In the genomic region with DNA sequence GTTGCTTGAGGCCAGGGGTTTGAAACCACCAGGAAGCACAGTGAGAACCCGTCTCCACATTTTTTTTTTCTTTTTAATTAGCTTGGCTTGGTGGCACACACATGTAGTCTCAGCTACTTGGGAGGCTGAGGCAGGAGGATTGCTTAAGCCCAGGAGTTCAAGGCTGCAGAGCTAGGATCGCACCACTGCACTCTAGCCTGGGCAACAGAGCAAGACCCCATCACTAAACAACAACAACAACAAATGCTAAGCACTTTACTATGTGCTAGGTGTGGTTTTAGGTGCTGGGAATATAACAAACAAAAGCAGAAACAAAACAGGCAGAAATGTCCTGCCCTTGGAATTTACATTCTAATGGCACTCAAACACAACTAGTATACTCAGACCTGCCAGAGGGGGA, we compare ENCODE assay signal across 42 cellular contexts. TPM values are rescaled to one million over a fixed set of nuclear protein-coding genes. Genes with fewer than 3 reads are reported as not detected.
A peak's percentile ranks its signal among the peaks of the same experiment; 100 is the strongest.
DNase-seq lines count a peak whose midpoint lies in the region; ATAC-seq, FAIRE-seq and TF ChIP-seq lines count a peak whose summit lies in the region.
"Had no signal": no experiment of that assay in that cellular context is flagged by ENCODE, and none has a peak within 500 bp of the region (broad histone marks: within the 10 kb centered on the region; RNA-seq: fewer than 3 reads in every experiment).

No MANE protein-coding gene starts in this region.

- H3K4me3 ChIP-seq in HEK293 (ENCODE audit: low read depth, low read length): no peak overlapping the region
- no peak overlapping the region for H3K4me3 ChIP-seq in astrocyte (ENCODE audit: insufficient read depth, low read depth, low read length)
- no peak overlapping the region for H3K4me3 ChIP-seq in K562
- no peak overlapping the region for H3K4me3 ChIP-seq in tibial artery
- H3K4me3 ChIP-seq: A549; BLaER1; BLaER1 treated with 17β-estradiol and CSF1 and Interleukin-3, amounts not matched to agents 10 nM and 100 nM had no signal

- H3K4me3 Mint-ChIP-seq in WTC11 (no peak overlapping the region), astrocyte (ENCODE audit: unreplicated experiment) (no peak overlapping the region)
- H3K4me3 Mint-ChIP-seq: B cell; CD14-positive monocyte; CD4-positive, alpha-beta memory T cell; CD4-positive, alpha-beta T cell; CD4-positive, CD25-positive, alpha-beta regulatory T cell; CD8-positive, alpha-beta memory T cell; CD8-positive, alpha-beta T cell had no signal

- no peaks in the 10 kb centered on the region; a peak in 1 of 3 replicates for H3K36me3 ChIP-seq in HEK293 (ENCODE audit: control insufficient read depth in 2 of 2, insufficient read depth in 1 of 2, low read length in 2 of 2)
- no peaks in the 10 kb centered on the region for H3K36me3 ChIP-seq in astrocyte (ENCODE audit: insufficient read depth, low read length)
- H3K36me3 ChIP-seq in K562 (ENCODE audit: control insufficient read depth, insufficient read depth, low read length): peaks cover 13% of the 10 kb centered on the region; the same call in 2 of the 3 replicates
- no peaks in the 10 kb centered on the region for H3K36me3 ChIP-seq in tibial artery
- H3K36me3 ChIP-seq: BE2C, BLaER1 had no signal

- H3K27ac ChIP-seq in HEK293 (ENCODE audit: extremely low read depth, low read depth, low read length) (no peak overlapping the region), astrocyte (ENCODE audit: low read depth, low read length) (no peak overlapping the region), K562 (ENCODE audit: extremely low read depth, low read depth, low read length) (no peak overlapping the region), tibial artery (no peak overlapping the region)
- H3K27ac ChIP-seq: 22Rv1; A549; BLaER1; BLaER1 treated with 17β-estradiol and CSF1 and Interleukin-3, amounts not matched to agents 10 nM and 100 nM; C4-2B had no signal

- peaks cover 46% of the 10 kb centered on the region for H3K36me3 Mint-ChIP-seq in WTC11
- peaks cover 4% of the 10 kb centered on the region for H3K36me3 Mint-ChIP-seq in astrocyte (ENCODE audit: low read depth, unreplicated experiment)
- H3K36me3 Mint-ChIP-seq: CD14-positive monocyte; CD8-positive, alpha-beta memory T cell; CD8-positive, alpha-beta T cell had no signal

- TF ChIP-seq RAD21 in K562 (CRISPR knock-in tag; conservative IDR thresholded peaks at IDR 0.05 in 1 of 2, IDR thresholded peaks at IDR 0.05 in 1 of 2): no peak

- CTCF ChIA-PET in HEK293 (lab: Yijun Ruan, JAX) (interaction anchor here (0.7 to 1.5 kb wide), 2 partner anchors 31 to 601 kb away, joined by 3 read pairs; no protein-coding TSS in a partner anchor), WTC11 (lab: Charles Lee) (no interaction called here), K562 (lab: Yijun Ruan, JAX; ENCODE audit: low intra/inter-chr PET ratio) (interaction anchor here (0.6 kb wide), 1 partner anchor 22 kb away, joined by 3 read pairs; no protein-coding TSS in a partner anchor)

- H3K27me3 Mint-ChIP-seq in WTC11 (ENCODE audit: low read depth): no peaks in the 10 kb centered on the region
- peaks cover 14% of the 10 kb centered on the region for H3K27me3 Mint-ChIP-seq in astrocyte (ENCODE audit: low read depth, unreplicated experiment)
- H3K27me3 Mint-ChIP-seq: CD4-positive, CD25-positive, alpha-beta regulatory T cell had no signal

- TF ChIP-seq POLR2A in K562 (conservative IDR thresholded peaks at IDR 0.05): no peak

- FAIRE-seq in astrocyte (lab: Jason Lieb, UNC) (no peak), K562 (lab: Jason Lieb, UNC) (no peak)
- FAIRE-seq: A204.1, A549, D721Med had no signal

- no peak for DNase-seq in WTC11 (ENCODE audit: low spot score)
- no peak for DNase-seq in astrocyte (ENCODE audit: low read depth)
- no peak for DNase-seq in K562 (ENCODE audit: extremely low read depth in 1 of 4, low spot score in 3 of 4)
- no peak for DNase-seq in SIG-M5 treated with dmso at 0.1 percent for 504 hours (lab: John Stamatoyannopoulos, UW; ENCODE audit: unreplicated experiment)
- no peak for DNase-seq in NCI-H526 treated with DMSO at 0.1 percent for 48 hours (lab: John Stamatoyannopoulos, UW)
- DNase-seq in tibial artery: no peak
- DNase-seq: 8988T; ACHN; AML-193; BE2C; C1 segment of cervical spinal cord; Caco-2; Calu3; CD4-positive, alpha-beta memory T cell; CD4-positive, alpha-beta T cell; CD4-positive, CD25-positive, alpha-beta regulatory T cell; CD8-positive, alpha-beta memory T cell; CD8-positive, alpha-beta T cell; COR-L47; DMS 273 treated with DMSO at 0.1 percent for 48 hours; DMS153; DMS53; DMS79; DMS79 treated with DMSO at 0.1 percent for 48 hours; DND-41; EL had no signal

- POLR2A ChIA-PET in HEK293 (lab: Yijun Ruan, JAX) (interaction anchor here (0.6 to 0.7 kb wide), 2 partner anchors 25 to 338 kb away, joined by 5 to 8 read pairs; no protein-coding TSS in a partner anchor), WTC11 (lab: Charles Lee) (no interaction called here), K562 (lab: Yijun Ruan, JAX) (no interaction called here)

- H3K9me3 Mint-ChIP-seq in WTC11 (peaks cover 10% of the 10 kb centered on the region; the same call in 1 of the 2 replicates), astrocyte (ENCODE audit: unreplicated experiment) (peaks cover 19% of the 10 kb centered on the region)
- H3K9me3 Mint-ChIP-seq: CD4-positive, alpha-beta T cell; CD8-positive, alpha-beta memory T cell; CD8-positive, alpha-beta T cell had no signal

- H3K79me2 ChIP-seq in astrocyte (ENCODE audit: insufficient read depth, low read length) (no peaks in the 10 kb centered on the region), K562 (ENCODE audit: control insufficient read depth, insufficient read depth, low read length) (no peaks in the 10 kb centered on the region)

- in situ Hi-C loops in K562 (cut with MboI): no loop called here

- no peaks in the 10 kb centered on the region for H4K20me1 ChIP-seq in astrocyte (ENCODE audit: insufficient read depth, low read length)
- H4K20me1 ChIP-seq in K562 (replicated peaks; ENCODE audit: control insufficient read depth, insufficient read depth, low read length): no peaks in the 10 kb centered on the region
- H4K20me1 ChIP-seq: BLaER1; BLaER1 treated with 17β-estradiol and CSF1 and Interleukin-3, amounts not matched to agents 10 nM and 100 nM had no signal

- intact Hi-C loops in K562 (cut with micrococcal nuclease): no loop called here
- intact Hi-C loops in tibial artery (cut with DNase I; ENCODE audit: low total_unique reads): no loop called here

- TF ChIP-seq CTCF in HEK293 (tag by site-specific recombination; IDR thresholded peaks at IDR 0.05) (no peak), WTC11 (IDR thresholded peaks at IDR 0.05) (no peak), astrocyte (IDR thresholded peaks at IDR 0.05; ENCODE audit: insufficient read depth, low read depth, low read length) (no peak), K562 (IDR thresholded peaks at IDR 0.05 in 2 of 3, conservative IDR thresholded peaks at IDR 0.05 in 1 of 3; ENCODE audit: insufficient read depth in 2 of 3, low read depth in 1 of 3, low read length in 3 of 3) (no peak), tibial artery (IDR thresholded peaks at IDR 0.05) (no peak)

- H3K27ac Mint-ChIP-seq in WTC11 (no peak overlapping the region), astrocyte (ENCODE audit: unreplicated experiment) (peak overlapping the region; percentile 7)
- H3K27ac Mint-ChIP-seq: B cell; CD14-positive monocyte; CD4-positive, alpha-beta memory T cell; CD4-positive, alpha-beta T cell; CD8-positive, alpha-beta T cell had no signal

- no peak for ATAC-seq in WTC11
- ATAC-seq in K562: no peak
- no peak for ATAC-seq in GM21576 (IDR thresholded peaks at IDR 0.05; ENCODE audit: unreplicated experiment)
- ATAC-seq: CD8-positive, alpha-beta T cell had no signal

- no peak overlapping the region for H2AFZ ChIP-seq in astrocyte (ENCODE audit: low read depth, low read length)
- no peak overlapping the region for H2AFZ ChIP-seq in K562 (ENCODE audit: low read depth, low read length)

- H3K4me1 Mint-ChIP-seq in WTC11 (no peaks in the 10 kb centered on the region), astrocyte (ENCODE audit: low read depth, unreplicated experiment) (no peaks in the 10 kb centered on the region)
- H3K4me1 Mint-ChIP-seq: B cell; CD4-positive, alpha-beta memory T cell; CD8-positive, alpha-beta memory T cell had no signal

- H3K4me1 ChIP-seq in HEK293 (ENCODE audit: control insufficient read depth, insufficient read depth, low read length) (no peaks in the 10 kb centered on the region), astrocyte (ENCODE audit: insufficient read depth, low read length) (no peaks in the 10 kb centered on the region), K562 (replicated peaks in 1 of 2; ENCODE audit: control insufficient read depth in 2 of 2, insufficient read depth in 2 of 2, low read length in 2 of 2) (peaks cover 0 to 6% of the 10 kb centered on the region in 2 experiments; a peak in 1 of 5 replicates), tibial artery (no peaks in the 10 kb centered on the region)
- H3K4me1 ChIP-seq: A549, BE2C, Caco-2 had no signal

- H3K27me3 ChIP-seq in astrocyte (ENCODE audit: insufficient read depth, low read length) (no peaks in the 10 kb centered on the region), K562 (ENCODE audit: control insufficient read depth in 2 of 2, insufficient read depth in 2 of 2, low read length in 2 of 2) (no peaks in the 10 kb centered on the region), tibial artery (peaks cover 0 to 16% of the 10 kb centered on the region in 2 donors)
- H3K27me3 ChIP-seq: BLaER1; BLaER1 treated with 17β-estradiol and CSF1 and Interleukin-3, amounts not matched to agents 10 nM and 100 nM had no signal

- no peak for TF ChIP-seq EP300 in K562 (IDR thresholded peaks at IDR 0.05; ENCODE audit: low read length)

- H3K9ac ChIP-seq in astrocyte (ENCODE audit: low read length) (no peak overlapping the region), K562 (ENCODE audit: insufficient read depth in 1 of 2, low read depth in 2 of 2, low read length in 2 of 2) (no peak overlapping the region)
- H3K9ac ChIP-seq: BLaER1; BLaER1 treated with 17β-estradiol and CSF1 and Interleukin-3, amounts not matched to agents 10 nM and 100 nM had no signal

- H3K4me2 ChIP-seq in astrocyte (ENCODE audit: low read length): no peak overlapping the region
- H3K4me2 ChIP-seq in K562 (ENCODE audit: insufficient read depth, low read length): no peak overlapping the region
- H3K4me2 ChIP-seq: A549 had no signal

- no peaks in the 10 kb centered on the region for H3K9me1 ChIP-seq in K562 (ENCODE audit: control insufficient read depth, insufficient read depth, low read length)

- H3K9me3 ChIP-seq in HEK293 (ENCODE audit: control insufficient read depth, insufficient read depth, low read depth, low read length) (peaks cover 2% of the 10 kb centered on the region; the same call in 1 of the 2 replicates), astrocyte (ENCODE audit: insufficient read depth, low read depth, low read length) (no peaks in the 10 kb centered on the region), K562 (replicated peaks; ENCODE audit: control insufficient read depth, insufficient read depth, low read depth, low read length) (no peaks in the 10 kb centered on the region), tibial artery (no peaks in the 10 kb centered on the region)
- H3K9me3 ChIP-seq: BE2C, Caco-2 had no signal

- WGBS in K562 (ENCODE audit: insufficient coverage, low coverage, missing lambda C conversion rate): 27% methylated on average over 2 of the region's 2 CpGs

- BruUV-seq in K562 (replicated peaks; lab: Mats Ljungman, UMichigan): no TSS peak

RNA-seq across cellular contexts. Expression of a gene that starts 51.3 kb away (rescaled TPM):
- total RNA-seq in WTC11 (2021) (19.8 to 24.2 TPM (median 21.1 TPM) in 3 replicates), astrocyte (0.05 and 0.32 TPM in 2 replicates), K562 (2014; rRNA removed) (4.6 and 5.1 TPM in 2 replicates), K562 (2014; rRNA removed; fragmentation: Illumina TruSeq; extraction: Trizol) (2.3 and 2.9 TPM in 2 replicates), K562 (2015; rRNA removed; fragmentation: Illumina TruSeq; extraction: Trizol) (2.7 and 3.1 TPM in 2 replicates), K562 (2021) (5.3 and 7.4 TPM in 2 replicates)
- total RNA-seq in K562 (2011; cell fraction: chromatin; rRNA removed; ENCODE audit: low replicate concordance): 52.1 and 114 TPM in 2 replicates
- total RNA-seq in K562 (2011; cell fraction: nucleolus; rRNA removed): 41.3 and 44.4 TPM in 2 replicates
- 47.0 and 64.5 TPM in 2 replicates for total RNA-seq in K562 (2011; cell fraction: nucleoplasm; rRNA removed)
- polyA plus RNA-seq in K562 (2011; rRNA removed) (3.0 and 3.7 TPM in 2 replicates), K562 (2014; fragmentation: Illumina TruSeq; extraction: Trizol) (6.0 and 7.4 TPM in 2 replicates), K562 (2014; fragmentation: Nextera tagmentation; extraction: Ambion mirVana) (under 1 TPM; 0.11 to 0.58 TPM), K562 (2014; rRNA removed) (5.6 and 6.6 TPM in 2 replicates)
- 3.6 and 4.2 TPM in 2 replicates for polyA plus RNA-seq in K562 (2011; cell fraction: cytosol; rRNA removed)
- 23.2 and 44.6 TPM in 2 replicates for polyA plus RNA-seq in K562 (2011; cell fraction: nucleus; rRNA removed)
- polyA plus RNA-seq in K562 (2012): 6.7 and 7.4 TPM in 2 replicates
- 2.7 and 10.5 TPM in 2 replicates for polyA minus RNA-seq in K562 (2011; rRNA and poly(A)+ RNA removed)
- 3.2 and 9.9 TPM in 2 replicates for polyA minus RNA-seq in K562 (2011; cell fraction: cytosol; rRNA and poly(A)+ RNA removed)
- 9.3 and 13.7 TPM in 2 replicates for polyA minus RNA-seq in K562 (2011; cell fraction: nucleus; rRNA and poly(A)+ RNA removed)
- total RNA-seq: A172 had no signal
- polyA plus RNA-seq: AG04450 had no signal

RNA-seq across cellular contexts. Expression of a gene that starts 58.7 kb away (rescaled TPM):
- 2.5 to 4.1 TPM (median 3.4 TPM) in 3 replicates for total RNA-seq in WTC11 (2021)
- total RNA-seq in astrocyte: not detected in 2 replicates
- total RNA-seq in K562 (2011; cell fraction: chromatin; rRNA removed; ENCODE audit: low replicate concordance): 5.4 and 14.4 TPM in 2 replicates
- 6.4 and 8.8 TPM in 2 replicates for total RNA-seq in K562 (2011; cell fraction: nucleolus; rRNA removed)
- total RNA-seq in K562 (2011; cell fraction: nucleoplasm; rRNA removed): 5.6 and 10.2 TPM in 2 replicates
- 2.8 and 3.8 TPM in 2 replicates for total RNA-seq in K562 (2014; rRNA removed)
- 1.1 TPM in 2 replicates for total RNA-seq in K562 (2014; rRNA removed; fragmentation: Illumina TruSeq; extraction: Trizol)
- 3.5 and 3.8 TPM in 2 replicates for total RNA-seq in K562 (2015; rRNA removed; fragmentation: Illumina TruSeq; extraction: Trizol)
- total RNA-seq in K562 (2021): 3.9 TPM in 2 replicates
- polyA plus RNA-seq in K562 (2011; rRNA removed): 4.5 and 11.4 TPM in 2 replicates
- polyA plus RNA-seq in K562 (2011; cell fraction: cytosol; rRNA removed): 11.2 and 13.0 TPM in 2 replicates
- polyA plus RNA-seq in K562 (2011; cell fraction: nucleus; rRNA removed): 23.4 and 27.1 TPM in 2 replicates
- polyA plus RNA-seq in K562 (2012): 5.5 and 22.2 TPM in 2 replicates
- 4.4 and 4.8 TPM in 2 replicates for polyA plus RNA-seq in K562 (2014; fragmentation: Illumina TruSeq; extraction: Trizol)
- under 1 TPM; 0.39 to 0.55 TPM for polyA plus RNA-seq in K562 (2014; fragmentation: Nextera tagmentation; extraction: Ambion mirVana)
- 3.4 and 4.6 TPM in 2 replicates for polyA plus RNA-seq in K562 (2014; rRNA removed)
- 1.8 and 2.5 TPM in 2 replicates for polyA minus RNA-seq in K562 (2011; rRNA and poly(A)+ RNA removed)
- 4.3 and 6.2 TPM in 2 replicates for polyA minus RNA-seq in K562 (2011; cell fraction: cytosol; rRNA and poly(A)+ RNA removed)
- 3.0 and 5.6 TPM in 2 replicates for polyA minus RNA-seq in K562 (2011; cell fraction: nucleus; rRNA and poly(A)+ RNA removed)
- total RNA-seq: A172; A673; Caco-2; Calu3; CD8-positive, alpha-beta T cell; Daoy had no signal
- polyA plus RNA-seq: AG04450; BJ; CD8-positive, alpha-beta memory T cell had no signal
